ENCODE assay signal across 25 cellular contexts in the genomic region with DNA sequence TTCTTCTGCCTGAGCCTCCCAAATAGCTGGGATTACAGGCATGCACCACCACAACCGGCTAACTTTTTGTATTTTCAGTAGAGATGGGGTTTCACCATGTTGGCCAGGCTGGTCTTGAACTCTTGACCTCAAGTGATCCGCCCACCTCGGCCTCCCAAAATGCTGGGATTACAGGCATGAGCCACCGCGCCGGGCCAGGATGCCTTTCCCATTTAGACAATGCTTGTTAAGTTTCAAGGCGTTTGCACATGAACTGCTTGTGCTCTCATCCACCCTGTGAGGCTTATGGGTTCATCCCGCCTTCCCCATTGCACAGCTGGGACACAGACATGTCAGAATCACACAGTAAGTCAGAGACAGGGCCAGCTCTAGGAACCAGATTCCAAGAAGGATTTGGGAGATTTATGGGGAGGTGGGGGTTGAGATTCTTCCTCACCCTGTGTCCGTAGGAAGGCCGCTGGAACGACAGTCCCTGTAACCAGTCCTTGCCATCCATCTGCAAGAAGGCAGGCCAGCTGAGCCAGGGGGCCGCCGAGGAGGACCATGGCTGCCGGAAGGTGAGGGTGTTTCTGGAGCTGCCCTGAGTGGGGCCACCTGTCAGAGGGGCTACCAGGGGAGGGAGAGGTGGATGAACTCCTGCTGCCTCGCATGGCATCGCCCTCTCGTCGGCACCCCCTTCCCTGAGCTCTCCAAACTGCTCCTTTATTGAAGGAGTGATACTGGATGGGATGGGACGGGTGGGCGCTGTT. TPM values are rescaled to one million over a fixed set of nuclear protein-coding genes. Genes with fewer than 3 reads are reported as not detected.
DNase-seq lines count a peak whose midpoint lies in the region; ATAC-seq and TF ChIP-seq lines count a peak whose summit lies in the region.
"Had no signal": no experiment of that assay in that cellular context is flagged by ENCODE, and none has a peak within 500 bp of the region (broad histone marks: within the 10 kb centered on the region; RNA-seq: fewer than 3 reads in every experiment).

No MANE protein-coding gene starts in this region.

- H3K27me3 ChIP-seq in BLaER1: no peaks in the 10 kb centered on the region
- H3K27me3 ChIP-seq in lower lobe of right lung (ENCODE audit: low read depth): no peaks in the 10 kb centered on the region
- H3K27me3 ChIP-seq in sigmoid colon: no peaks in the 10 kb centered on the region

- DNase-seq in RWPE1 (ENCODE audit: low spot score): no peak
- peak; percentile 24 for DNase-seq in lower lobe of right lung
- DNase-seq in sigmoid colon: peak; percentile 40
- no peak for DNase-seq in epidermal melanocyte (ENCODE audit: insufficient read length, low spot score)
- DNase-seq in NOMO-1 (lab: John Stamatoyannopoulos, UW; ENCODE audit: unreplicated experiment in 2 of 2): no peak
- DNase-seq: CD4-positive, CD25-positive, alpha-beta regulatory T cell; DMS153; DND-41; GOT3; IMR-90; NCI-H1092 treated with DMSO at 0.1 percent for 48 hours; NCI-H1436; NCI-H187; NCI-H2081 treated with DMSO at 0.1 percent for 48 hours; NCI-H345; NCI-H524; NCI-H748 treated with DMSO at 0.1 percent for 48 hours; NK-92 treated with Interleukin-12 subunit alpha and Interleukin-12 subunit beta, amount 100 ng/mL, for 24 hours; RPMI8226; SHP77 treated with DMSO at 0.1 percent for 48 hours had no signal

- 0 out of 2 replicates have a peak, but pooled peaks cover 8% of the 10 kb centered on the region for H4K20me1 ChIP-seq in BLaER1

- CTCF ChIA-PET in RWPE1 (lab: Yijun Ruan, JAX): interaction anchor here (0.7 to 2.8 kb wide), 4 partner anchors 12 to 733 kb away, joined by 3 to 16 read pairs (median 4); no protein-coding TSS in a partner anchor

- TF ChIP-seq POLR2A in sigmoid colon (IDR thresholded peaks at IDR 0.05): no peak

- intact Hi-C loops in lower lobe of right lung (cut with DNase I): no loop called here
- intact Hi-C loops in sigmoid colon (cut with DNase I): no loop called here

- ATAC-seq in lower lobe of right lung (no peak), HG03139 (IDR thresholded peaks at IDR 0.05; ENCODE audit: unreplicated experiment) (no peak)
- ATAC-seq: HCT116 had no signal

- H3K36me3 ChIP-seq in BLaER1: peaks cover 92% of the 10 kb centered on the region
- H3K36me3 ChIP-seq in lower lobe of right lung: peaks cover 43% of the 10 kb centered on the region
- no peaks in the 10 kb centered on the region for H3K36me3 ChIP-seq in sigmoid colon

- 89 to 90% methylated on average over 20 of the region's 20 CpGs for WGBS in sigmoid colon, 2 donors

- TF ChIP-seq CTCF in RWPE1 (conservative IDR thresholded peaks at IDR 0.05; ENCODE audit: low read depth) (no peak), lower lobe of right lung (IDR thresholded peaks at IDR 0.05) (no peak), sigmoid colon (IDR thresholded peaks at IDR 0.05) (no peak)

- POLR2A ChIA-PET in RWPE1 (lab: Yijun Ruan, JAX; ENCODE audit: low non-redundant PET): no interaction called here

- H3K4me3 ChIP-seq in BLaER1 (no peak overlapping the region), lower lobe of right lung (no peak overlapping the region), sigmoid colon (no peak overlapping the region)
- H3K4me3 ChIP-seq: SK-N-MC had no signal

- no peak overlapping the region for H3K4me2 ChIP-seq in BLaER1
- H3K4me2 ChIP-seq: KMS-11 had no signal

- H3K27ac ChIP-seq in BLaER1 (peak overlapping the region; percentile 26; the same call in 1 of the 2 replicates), RWPE1 (0 out of 2 replicates have a peak overlapping the region, but pooled peaks have one; percentile 91), lower lobe of right lung (no peak overlapping the region), sigmoid colon (no peak overlapping the region)
- H3K27ac ChIP-seq: KMS-11, SK-N-MC had no signal

- H3K9ac ChIP-seq in BLaER1: peak overlapping the region; percentile 53
- H3K9ac ChIP-seq: KMS-11 had no signal

- TF ChIP-seq EP300 in sigmoid colon (IDR thresholded peaks at IDR 0.05): no peak

- H3K9me3 ChIP-seq in BLaER1: no peaks in the 10 kb centered on the region
- no peaks in the 10 kb centered on the region for H3K9me3 ChIP-seq in lower lobe of right lung
- no peaks in the 10 kb centered on the region for H3K9me3 ChIP-seq in sigmoid colon

- H3K4me1 ChIP-seq in BLaER1: peaks cover 5% of the 10 kb centered on the region; the same call in 1 of the 2 replicates
- no peaks in the 10 kb centered on the region for H3K4me1 ChIP-seq in lower lobe of right lung
- H3K4me1 ChIP-seq in sigmoid colon: no peaks in the 10 kb centered on the region

RNA-seq across cellular contexts. Expression of a gene that starts 46.3 kb away (rescaled TPM):
- total RNA-seq in lower lobe of right lung: 91.2 TPM
- total RNA-seq in sigmoid colon: 10 to 100 TPM; 19.6 to 94.4 (median 29.1) TPM
- polyA plus RNA-seq in sigmoid colon: 1 to 10 TPM; 2.5 to 6.9 (median 3.0) TPM

Comparison
In these comparisons a context has a peak if more than half of its experiments do, and no peak if none do; other contexts are left out.
1. H3K27ac ChIP-seq: peak in BLaER1 (single experiment) and RWPE1 (single experiment); none in lower lobe of right lung (single experiment) and sigmoid colon (0 of 4).
2. DNase-seq: peak in lower lobe of right lung (single experiment) and sigmoid colon (single experiment); none in RWPE1 (single experiment), epidermal melanocyte (single experiment) and NOMO-1 (0 of 2).